In the genomic region with DNA sequence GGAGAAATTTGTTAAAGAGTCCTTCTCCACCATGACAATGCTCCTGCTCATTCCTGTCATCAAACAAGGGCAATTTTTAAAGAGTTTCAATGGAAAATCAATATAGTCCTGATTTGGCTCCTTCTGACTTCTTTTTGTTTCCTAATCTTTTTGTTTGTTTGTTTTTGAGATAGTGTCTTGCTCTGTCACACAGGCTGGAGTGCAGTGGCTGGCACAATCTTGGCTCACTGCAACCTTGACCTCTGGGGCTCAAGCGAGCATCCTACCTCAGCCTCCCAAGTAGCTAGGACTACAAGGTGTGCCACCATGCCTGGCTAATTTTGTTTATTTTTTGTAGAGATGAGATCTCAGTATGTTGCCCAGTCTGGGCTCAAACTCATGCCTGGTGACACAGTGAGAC, we compare ENCODE assay signal across 34 cellular contexts.
"Had no signal": no experiment of that assay in that cellular context is flagged by ENCODE, and none has a peak within 500 bp of the region (broad histone marks: within the 10 kb centered on the region; RNA-seq: fewer than 3 reads in every experiment).

No MANE protein-coding gene starts in this region.

- H3K9me3 Mint-ChIP-seq: activated T-helper 17 cell treated with anti-CD3 and anti-CD28 coated beads, Interleukin-2, amount 50 U/mL, for 72 hours had no signal

- H3K4me3 ChIP-seq: adrenal gland, body of pancreas, breast epithelium had no signal

- H3K27ac Mint-ChIP-seq: activated B cell treated with CpG ODN at 0.5 μM for 24 hours; activated CD4-positive, alpha-beta memory T cell treated with anti-CD3 and anti-CD28 coated beads for 36 hours; activated CD4-positive, alpha-beta T cell treated with anti-CD3 and anti-CD28 coated beads, Interleukin-2, amount 10 ng/mL, durations not matched to agents 24 days and 14 days; activated CD8-positive, alpha-beta T cell treated with anti-CD3 and anti-CD28 coated beads for 36 hours; activated naive CD4-positive, alpha-beta T cell treated with anti-CD3 and anti-CD28 coated beads for 36 hours; activated naive CD4-positive, alpha-beta T cell treated with anti-CD3 and anti-CD28 coated beads, Interleukin-2, amount 50 U/mL, for 72 hours; activated naive CD8-positive, alpha-beta T cell treated with anti-CD3 and anti-CD28 coated beads for 36 hours; activated T-cell treated with anti-CD3 and anti-CD28 coated beads, Interleukin-2, amount 50 U/mL, for 72 hours; activated T-helper 1 cell treated with anti-CD3 and anti-CD28 coated beads, Interleukin-12 subunit alpha, Interleukin-12 subunit beta, Interleukin-2, Interleukin-4 antibody, amounts not matched to agents 30 ng/mL and 10 ng/mL and 1 ng/mL, durations not matched to agents 14 hours and 24 hours and 36 hours; activated T-helper 17 cell treated with anti-CD3 and anti-CD28 coated beads, Interleukin-2, amount 50 U/mL, for 72 hours; T-helper 1 cell treated with Interleukin-12 subunit alpha and Interleukin-12 subunit beta and Interleukin-4 antibody, amounts not matched to agents 30 μg/mL and 1 μg/mL, for 36 hours; T-helper 2 cell treated with Interferon-gamma antibody and Interleukin-4, amounts not matched to agents 5 μg/mL and 100 μg/mL, for 36 hours had no signal

- DNase-seq: activated B cell treated with CpG ODN at 0.5 μM for 24 hours; activated CD4-positive, alpha-beta memory T cell treated with anti-CD3 and anti-CD28 coated beads for 36 hours; activated CD4-positive, alpha-beta T cell treated with anti-CD3 and anti-CD28 coated beads for 4 hours; activated CD4-positive, alpha-beta T cell treated with anti-CD3 and anti-CD28 coated beads, Interleukin-2, amount 10 ng/mL, durations not matched to agents 24 days and 14 days; activated CD4-positive, alpha-beta T cell treated with anti-CD3 and anti-CD28 coated beads, Interleukin-2, amount 50 U/mL, for 1 hour; activated CD4-positive, alpha-beta T cell treated with anti-CD3 and anti-CD28 coated beads, Interleukin-2, amount 50 U/mL, for 4 hours; activated CD4-positive, CD25-positive, alpha-beta regulatory T cell treated with anti-CD3 and anti-CD28 coated beads, Interleukin-2, amount 50 U/mL, for 72 hours; activated CD8-positive, alpha-beta memory T cell treated with anti-CD3 and anti-CD28 coated beads, Interleukin-2, amount 50 U/mL, for 4 hours; activated CD8-positive, alpha-beta T cell treated with anti-CD3 and anti-CD28 coated beads for 36 hours; activated effector memory CD4-positive, alpha-beta T cell treated with anti-CD3 and anti-CD28 coated beads, Interleukin-2, amount 50 U/mL, for 16 hours; activated gamma-delta T cell treated with Interleukin-2 at 50 U/mL for 16 hours; activated naive CD4-positive, alpha-beta T cell; activated naive CD4-positive, alpha-beta T cell treated with anti-CD3 and anti-CD28 coated beads for 36 hours; activated naive CD4-positive, alpha-beta T cell treated with anti-CD3 and anti-CD28 coated beads, Interleukin-2, amount 50 U/mL, for 16 hours; activated naive CD8-positive, alpha-beta T cell treated with anti-CD3 and anti-CD28 coated beads for 36 hours; activated T-cell treated with anti-CD3 and anti-CD28 coated beads for 4 hours; activated T-cell treated with anti-CD3 and anti-CD28 coated beads, Interleukin-2, amount 50 U/mL, for 1 hour; activated T-cell treated with anti-CD3 and anti-CD28 coated beads, Interleukin-2, amount 50 U/mL, for 4 hours; activated T-cell treated with anti-CD3 and anti-CD28 coated beads, Interleukin-2, amount 50 U/mL, for 72 hours; amniotic stem cell; body of pancreas; brain microvascular endothelial cell; central memory CD4-positive, alpha-beta T cell; T-helper 1 cell; T-helper 2 cell; T-helper 9 cell had no signal

- H3K4me1 Mint-ChIP-seq: activated B cell treated with CpG ODN at 0.5 μM for 24 hours; activated CD4-positive, alpha-beta T cell treated with anti-CD3 and anti-CD28 coated beads, Interleukin-2, amount 10 ng/mL, durations not matched to agents 24 days and 14 days; activated naive CD8-positive, alpha-beta T cell treated with anti-CD3 and anti-CD28 coated beads for 36 hours; activated T-helper 17 cell treated with anti-CD3 and anti-CD28 coated beads, Interleukin-2, amount 50 U/mL, for 72 hours had no signal

- H3K36me3 ChIP-seq: adrenal gland, brain microvascular endothelial cell, breast epithelium had no signal

- H3K27me3 Mint-ChIP-seq: activated CD4-positive, alpha-beta memory T cell treated with anti-CD3 and anti-CD28 coated beads for 36 hours; activated CD4-positive, alpha-beta T cell treated with anti-CD3 and anti-CD28 coated beads, Interleukin-2, amount 10 ng/mL, durations not matched to agents 24 days and 14 days; activated CD8-positive, alpha-beta T cell treated with anti-CD3 and anti-CD28 coated beads for 36 hours; activated naive CD8-positive, alpha-beta T cell treated with anti-CD3 and anti-CD28 coated beads for 36 hours; activated T-helper 17 cell treated with anti-CD3 and anti-CD28 coated beads, Interleukin-2, amount 50 U/mL, for 72 hours had no signal

- H3K27me3 ChIP-seq: adrenal gland, body of pancreas, brain microvascular endothelial cell, breast epithelium had no signal

- H3K9me3 ChIP-seq: adrenal gland, body of pancreas, breast epithelium had no signal

- H3K27ac ChIP-seq: body of pancreas, brain microvascular endothelial cell, breast epithelium, VCaP had no signal

- H3K4me3 Mint-ChIP-seq: activated B cell treated with CpG ODN at 0.5 μM for 24 hours; activated CD4-positive, alpha-beta memory T cell treated with anti-CD3 and anti-CD28 coated beads for 36 hours; activated CD4-positive, alpha-beta T cell treated with anti-CD3 and anti-CD28 coated beads, Interleukin-2, amount 10 ng/mL, durations not matched to agents 24 days and 14 days; activated CD8-positive, alpha-beta T cell treated with anti-CD3 and anti-CD28 coated beads for 36 hours; activated naive CD4-positive, alpha-beta T cell treated with anti-CD3 and anti-CD28 coated beads for 36 hours; activated naive CD8-positive, alpha-beta T cell treated with anti-CD3 and anti-CD28 coated beads for 36 hours; activated T-cell treated with anti-CD3 and anti-CD28 coated beads, Interleukin-2, amount 50 U/mL, for 4 hours; activated T-cell treated with anti-CD3 and anti-CD28 coated beads, Interleukin-2, amount 50 U/mL, for 72 hours; activated T-helper 1 cell treated with anti-CD3 and anti-CD28 coated beads, Interleukin-12 subunit alpha, Interleukin-12 subunit beta, Interleukin-2, Interleukin-4 antibody, amounts not matched to agents 30 ng/mL and 10 ng/mL and 1 ng/mL, durations not matched to agents 14 hours and 24 hours and 36 hours; activated T-helper 17 cell treated with anti-CD3 and anti-CD28 coated beads, Interleukin-2, amount 50 U/mL, for 72 hours; T-helper 1 cell treated with Interleukin-12 subunit alpha and Interleukin-12 subunit beta and Interleukin-4 antibody, amounts not matched to agents 30 μg/mL and 1 μg/mL, for 36 hours; T-helper 2 cell treated with Interferon-gamma antibody and Interleukin-4, amounts not matched to agents 5 μg/mL and 100 μg/mL, for 36 hours had no signal

- H3K4me1 ChIP-seq: breast epithelium had no signal
